21 cellular contexts compared by ENCODE assay signal in genomic region chr1:25705699-25706098, GRCh38.
"Had no signal": no experiment of that assay in that cellular context is flagged by ENCODE, and none has a peak within 500 bp of the region (broad histone marks: within the 10 kb centered on the region; RNA-seq: fewer than 3 reads in every experiment).

No MANE protein-coding gene starts in this region.

- H3K27me3 Mint-ChIP-seq: activated CD4-positive, alpha-beta T cell treated with anti-CD3 and anti-CD28 coated beads for 36 hours; activated naive CD8-positive, alpha-beta T cell treated with anti-CD3 and anti-CD28 coated beads for 36 hours; activated T-helper 17 cell treated with anti-CD3 and anti-CD28 coated beads, Interleukin-2, amount 50 U/mL, for 72 hours; effector memory CD8-positive, alpha-beta T cell had no signal

- H3K4me3 ChIP-seq: ascending aorta, gastroesophageal sphincter, transverse colon had no signal

- H3K27me3 ChIP-seq: ascending aorta, brain microvascular endothelial cell, gastroesophageal sphincter, transverse colon had no signal

- H3K36me3 ChIP-seq: ascending aorta, brain microvascular endothelial cell, gastroesophageal sphincter, transverse colon had no signal

- H3K9me3 Mint-ChIP-seq: activated T-helper 17 cell treated with anti-CD3 and anti-CD28 coated beads, Interleukin-2, amount 50 U/mL, for 72 hours; effector memory CD8-positive, alpha-beta T cell; naive thymus-derived CD8-positive, alpha-beta T cell had no signal

- H3K4me3 Mint-ChIP-seq: activated CD4-positive, alpha-beta T cell treated with anti-CD3 and anti-CD28 coated beads for 36 hours; activated naive CD8-positive, alpha-beta T cell treated with anti-CD3 and anti-CD28 coated beads for 36 hours; effector memory CD8-positive, alpha-beta T cell had no signal

- DNase-seq: activated CD4-positive, alpha-beta T cell treated with anti-CD3 and anti-CD28 coated beads for 36 hours; activated CD4-positive, alpha-beta T cell treated with anti-CD3 and anti-CD28 coated beads, Interleukin-2, amount 50 U/mL, for 4 hours; activated CD4-positive, CD25-positive, alpha-beta regulatory T cell; activated naive CD4-positive, alpha-beta T cell; activated naive CD8-positive, alpha-beta T cell treated with anti-CD3 and anti-CD28 coated beads for 36 hours; activated T-cell treated with anti-CD3 and anti-CD28 coated beads for 4 hours; brain microvascular endothelial cell; caudate nucleus; cortex of kidney; effector memory CD8-positive, alpha-beta T cell; hippocampal formation; left cardiac atrium; midbrain; stimulated activated CD4-positive, alpha-beta T cell treated with anti-CD3 and anti-CD28 coated beads, Interleukin-2, amount 100 ng/mL, for 48 hours; stimulated activated naive CD4-positive, alpha-beta T cell treated with Interleukin-2 at 50 U/mL for 16 hours; T-helper 1 cell; transverse colon had no signal

- ATAC-seq: activated CD4-positive, alpha-beta T cell treated with anti-CD3 and anti-CD28 coated beads for 36 hours; activated T-helper 17 cell treated with anti-CD3 and anti-CD28 coated beads, Interleukin-2, amount 50 U/mL, for 72 hours; effector memory CD8-positive, alpha-beta T cell; gastroesophageal sphincter; naive thymus-derived CD8-positive, alpha-beta T cell had no signal

- H3K9me3 ChIP-seq: ascending aorta, gastroesophageal sphincter, transverse colon had no signal

- H3K27ac ChIP-seq: ascending aorta, brain microvascular endothelial cell, gastroesophageal sphincter, transverse colon had no signal

- H3K27ac Mint-ChIP-seq: activated CD4-positive, alpha-beta T cell treated with anti-CD3 and anti-CD28 coated beads for 36 hours; activated naive CD8-positive, alpha-beta T cell treated with anti-CD3 and anti-CD28 coated beads for 36 hours had no signal
